8 cellular contexts compared by ENCODE assay signal in genomic region chr10:46398212-46398886, GRCh38. TPM values are rescaled to one million over a fixed set of nuclear protein-coding genes. Genes with fewer than 3 reads are reported as not detected.
A peak's percentile ranks its signal among the peaks of the same experiment; 100 is the strongest.
DNase-seq lines count a peak whose midpoint lies in the region; ATAC-seq and TF ChIP-seq lines count a peak whose summit lies in the region.
"Not testable (repeated sequence)": the region's sequence is repeated elsewhere in the genome, so short reads cannot be mapped to it uniquely, and the experiment has no call there.

No MANE protein-coding gene starts in this region.

- not testable (repeated sequence) for H3K4me1 Mint-ChIP-seq in WTC11; central memory CD8-positive, alpha-beta T cell; mesothelial cell of epicardium

- H3K9ac ChIP-seq in skeletal muscle tissue (ENCODE audit: low read depth in 1 of 3, low read length in 3 of 3): not testable (repeated sequence)

- H3K9me3 Mint-ChIP-seq in WTC11; central memory CD8-positive, alpha-beta T cell; mesothelial cell of epicardium: not testable (repeated sequence)

- not testable (repeated sequence) for H3K4me3 ChIP-seq in A673 (ENCODE audit: low read depth, low read length, poor library complexity, severe bottlenecking)
- peak overlapping the region; percentile 24 for H3K4me3 ChIP-seq in Jurkat, Clone E6-1 (ENCODE audit: low read length)
- H3K4me3 ChIP-seq in cardiac muscle cell (peak overlapping the region; percentile 24), skeletal muscle tissue (ENCODE audit: low read length in 3 of 3) (peak overlapping the region in 2 of 3 donors; percentile 41 to 54)

- H3K36me3 Mint-ChIP-seq in WTC11; central memory CD8-positive, alpha-beta T cell (ENCODE audit: insufficient read depth); mesothelial cell of epicardium: not testable (repeated sequence)

- not testable (repeated sequence) for H3K27me3 ChIP-seq in A673 (replicated peaks; ENCODE audit: insufficient read depth, low read depth, low read length, poor library complexity); cardiac muscle cell; skeletal muscle tissue (ENCODE audit: control insufficient read depth in 3 of 3, insufficient read depth in 3 of 3, low read length in 3 of 3)

- intact Hi-C loops in A673 (cut with micrococcal nuclease; ENCODE audit: unreplicated experiment): not testable (repeated sequence)

- not testable (repeated sequence) for H3K36me3 ChIP-seq in A673 (ENCODE audit: insufficient read depth, low read length, poor library complexity, severe bottlenecking); cardiac muscle cell; skeletal muscle tissue (ENCODE audit: control insufficient read depth in 3 of 3, insufficient read depth in 3 of 3, low read length in 3 of 3)

- 0 out of 2 replicates have a peak, but pooled peaks have one; percentile 21 for TF ChIP-seq CTCF in A673 (conservative IDR thresholded peaks at IDR 0.05; ENCODE audit: low read depth, low read length)
- TF ChIP-seq CTCF in WTC11 (IDR thresholded peaks at IDR 0.05); cardiac muscle cell (IDR thresholded peaks at IDR 0.05; ENCODE audit: low read depth, low read length); mesothelial cell of epicardium (IDR thresholded peaks at IDR 0.05; ENCODE audit: unreplicated experiment): not testable (repeated sequence)

- not testable (repeated sequence) for H3K27ac ChIP-seq in A673 (ENCODE audit: low read depth, low read length, poor library complexity, severe bottlenecking); skeletal muscle tissue (ENCODE audit: low read depth, low read length)
- peak overlapping the region; percentile 65 for H3K27ac ChIP-seq in cardiac muscle cell

- not testable (repeated sequence) for H3K27ac Mint-ChIP-seq in WTC11; central memory CD8-positive, alpha-beta T cell (ENCODE audit: low read depth)
- H3K27ac Mint-ChIP-seq in mesothelial cell of epicardium: peak overlapping the region; percentile 78

- not testable (repeated sequence) for H3K9me3 ChIP-seq in A673 (ENCODE audit: low read depth, low read length, poor library complexity, severe bottlenecking); cardiac muscle cell (ENCODE audit: low read depth); skeletal muscle tissue (ENCODE audit: control insufficient read depth in 3 of 3, low read length in 3 of 3)

- H3K4me3 Mint-ChIP-seq in WTC11: peak overlapping the region; percentile 59
- not testable (repeated sequence) for H3K4me3 Mint-ChIP-seq in central memory CD8-positive, alpha-beta T cell
- peak overlapping the region; percentile 69 for H3K4me3 Mint-ChIP-seq in mesothelial cell of epicardium

- POLR2A ChIA-PET in A673 (lab: Charles Lee; ENCODE audit: low non-redundant PET); WTC11 (lab: Charles Lee): not testable (repeated sequence)

- not testable (repeated sequence) for BruUV-seq in A673 (replicated peaks; lab: Mats Ljungman, UMichigan)

- ATAC-seq in GM19351 (IDR thresholded peaks at IDR 0.05; ENCODE audit: unreplicated experiment) (peak; percentile 77), WTC11 (peak; percentile 82)
- peak; percentile 63 for ATAC-seq in central memory CD8-positive, alpha-beta T cell (replicated peaks; ENCODE audit: extremely low read depth, poor library complexity, severe bottlenecking)

- not testable (repeated sequence) for H3K27me3 Mint-ChIP-seq in WTC11 (ENCODE audit: low read depth); central memory CD8-positive, alpha-beta T cell; mesothelial cell of epicardium (ENCODE audit: low read depth)

- CTCF ChIA-PET in A673 (lab: Charles Lee); WTC11 (lab: Charles Lee): not testable (repeated sequence)

- H3K4me1 ChIP-seq in A673 (ENCODE audit: insufficient read depth, low read length, poor library complexity, severe bottlenecking); cardiac muscle cell (ENCODE audit: low read depth); skeletal muscle tissue (ENCODE audit: control insufficient read depth in 3 of 3, insufficient read depth in 3 of 3, low read length in 3 of 3): not testable (repeated sequence)

- DNase-seq in A673 (ENCODE audit: low spot score); Jurkat, Clone E6-1 (ENCODE audit: low read depth, low spot score); WTC11 (ENCODE audit: low spot score); central memory CD8-positive, alpha-beta T cell (ENCODE audit: low spot score in 2 of 2); mesothelial cell of epicardium (ENCODE audit: low spot score in 2 of 2, unreplicated experiment in 2 of 2): not testable (repeated sequence)
- peak; percentile 40 to 42 for DNase-seq in cardiac muscle cell (ENCODE audit: low read depth in 1 of 2, low spot score in 1 of 2)

RNA-seq across cellular contexts. Expression of gene ANXA8L1, which starts 22.8 kb away (rescaled TPM):
- total RNA-seq in A673 (2021): not detected in 2 replicates
- not detected for polyA plus RNA-seq in Jurkat, Clone E6-1 (2012; ENCODE audit: insufficient read depth, insufficient read length)
- total RNA-seq in WTC11 (2021): not detected in 3 replicates
- total RNA-seq in cardiac muscle cell: 0.63 TPM in 1 of 2 replicates, not detected in the other
- 0.39 and 0.57 TPM in 2 replicates for polyA plus RNA-seq in cardiac muscle cell
- total RNA-seq in mesothelial cell of epicardium: 1.1 to 1.7 TPM (median 1.6 TPM) in 3 replicates
- 0.52 TPM for total RNA-seq in skeletal muscle tissue
